Comparison of ENCODE assay signal across 23 cellular contexts in genomic region chr14:97290065-97290464, GRCh38.
"Had no signal": no experiment of that assay in that cellular context is flagged by ENCODE, and none has a peak within 500 bp of the region (broad histone marks: within the 10 kb centered on the region; RNA-seq: fewer than 3 reads in every experiment).

No MANE protein-coding gene starts in this region.

- H3K4me1 ChIP-seq: left ventricle myocardium inferior, psoas muscle, right atrium auricular region, upper lobe of left lung had no signal

- H3K4me3 ChIP-seq: left ventricle myocardium inferior, ovary, psoas muscle, right atrium auricular region, thoracic aorta, upper lobe of left lung had no signal

- FAIRE-seq: endothelial cell of umbilical vein had no signal

- H3K9me3 Mint-ChIP-seq: mesothelial cell of epicardium had no signal

- H3K9me3 ChIP-seq: left ventricle myocardium inferior, ovary, psoas muscle, right atrium auricular region, thoracic aorta, upper lobe of left lung had no signal

- H3K27me3 ChIP-seq: ovary, right atrium auricular region, upper lobe of left lung had no signal

- H3K27ac ChIP-seq: left ventricle myocardium inferior, ovary, psoas muscle, right atrium auricular region, thoracic aorta, upper lobe of left lung had no signal

- H3K27ac Mint-ChIP-seq: activated CD4-positive, alpha-beta T cell treated with anti-CD3 and anti-CD28 coated beads, Interleukin-2, amount 10 ng/mL, durations not matched to agents 24 days and 14 days; brain; mesothelial cell of epicardium; naive thymus-derived CD8-positive, alpha-beta T cell had no signal

- ATAC-seq: esophagus mucosa; naive thymus-derived CD8-positive, alpha-beta T cell; psoas muscle; SK-N-SH treated with all-trans-retinoic acid at 6 μM for 48 hours had no signal

- DNase-seq: activated CD4-positive, alpha-beta T cell treated with anti-CD3 and anti-CD28 coated beads, Interleukin-2, amount 10 ng/mL, durations not matched to agents 24 days and 14 days; activated CD8-positive, alpha-beta memory T cell treated with anti-CD3 and anti-CD28 coated beads for 24 hours; activated CD8-positive, alpha-beta memory T cell treated with anti-CD3 and anti-CD28 coated beads, Interleukin-2, amount 50 U/mL, for 48 hours; activated effector memory CD4-positive, alpha-beta T cell treated with Interleukin-2 at 50 U/mL for 16 hours; activated naive CD4-positive, alpha-beta T cell treated with anti-CD3 and anti-CD28 coated beads, Interleukin-2, amount 50 U/mL, for 16 hours; activated T-cell treated with anti-CD3 and anti-CD28 coated beads, Interleukin-2, amount 50 U/mL, for 48 hours; aorta; dermis blood vessel endothelial cell; effector memory CD4-positive, alpha-beta T cell; foreskin melanocyte; left ventricle myocardium inferior; naive thymus-derived CD8-positive, alpha-beta T cell; ovary; psoas muscle; stimulated activated CD4-positive, alpha-beta T cell treated with anti-CD3 and anti-CD28 coated beads, Interleukin-1b, Interleukin-23, amount 100 ng/mL, for 48 hours; upper lobe of left lung had no signal

- H3K36me3 ChIP-seq: left ventricle myocardium inferior, ovary, right atrium auricular region, thoracic aorta, upper lobe of left lung had no signal

- H3K36me3 Mint-ChIP-seq: brain; mesothelial cell of epicardium; naive thymus-derived CD8-positive, alpha-beta T cell had no signal

- H3K4me3 Mint-ChIP-seq: activated CD4-positive, alpha-beta T cell treated with anti-CD3 and anti-CD28 coated beads, Interleukin-2, amount 10 ng/mL, durations not matched to agents 24 days and 14 days; brain; mesothelial cell of epicardium; naive thymus-derived CD8-positive, alpha-beta T cell had no signal
